12 cellular contexts compared by ENCODE assay signal in genomic region chr22:40218723-40219294, GRCh38. TPM values are rescaled to one million over a fixed set of nuclear protein-coding genes. Genes with fewer than 3 reads are reported as not detected.
DNase-seq lines count a peak whose midpoint lies in the region; ATAC-seq and TF ChIP-seq lines count a peak whose summit lies in the region.
"Had no signal": no experiment of that assay in that cellular context is flagged by ENCODE, and none has a peak within 500 bp of the region (broad histone marks: within the 10 kb centered on the region; RNA-seq: fewer than 3 reads in every experiment).

No MANE protein-coding gene starts in this region.

- H3K4me1 Mint-ChIP-seq in CD8-positive, alpha-beta T cell (ENCODE audit: low read depth): peaks cover 86% of the 10 kb centered on the region
- peaks cover 78% of the 10 kb centered on the region for H3K4me1 Mint-ChIP-seq in central memory CD8-positive, alpha-beta T cell
- H3K4me1 Mint-ChIP-seq in nephron: peaks cover 54% of the 10 kb centered on the region

- no peak overlapping the region for H3K14ac ChIP-seq in mesenchymal stem cell (ENCODE audit: low read length in 2 of 2)

- H2BK120ac ChIP-seq in mesenchymal stem cell (ENCODE audit: low read depth, low read length): no peak overlapping the region

- H2BK12ac ChIP-seq in mesenchymal stem cell (ENCODE audit: low read length in 2 of 2): no peak overlapping the region

- H3K27me3 Mint-ChIP-seq in CD8-positive, alpha-beta T cell (ENCODE audit: low read depth): no peaks in the 10 kb centered on the region
- no peaks in the 10 kb centered on the region for H3K27me3 Mint-ChIP-seq in central memory CD8-positive, alpha-beta T cell
- no peaks in the 10 kb centered on the region for H3K27me3 Mint-ChIP-seq in nephron (ENCODE audit: low read depth)

- WGBS in mesenchymal stem cell: 91% methylated on average over 6 of the region's 6 CpGs

- no peak for ATAC-seq in CD8-positive, alpha-beta T cell
- no peak for ATAC-seq in central memory CD8-positive, alpha-beta T cell (replicated peaks; ENCODE audit: extremely low read depth, poor library complexity, severe bottlenecking)
- ATAC-seq in GM19395 (IDR thresholded peaks at IDR 0.05; ENCODE audit: unreplicated experiment): no peak
- ATAC-seq: Right ventricle myocardium inferior had no signal

- no peak overlapping the region for H4K91ac ChIP-seq in mesenchymal stem cell (ENCODE audit: low read length)

- H3K4me1 ChIP-seq in CD8-positive, alpha-beta T cell (ENCODE audit: insufficient read depth, low read length): peaks cover 79% of the 10 kb centered on the region
- peaks cover 9% of the 10 kb centered on the region for H3K4me1 ChIP-seq in mesenchymal stem cell (ENCODE audit: control insufficient read depth, insufficient read depth, low read depth, low read length)

- TF ChIP-seq CTCF in CD8-positive, alpha-beta T cell (IDR thresholded peaks at IDR 0.05): no peak
- TF ChIP-seq CTCF in nephron (IDR thresholded peaks at IDR 0.05; ENCODE audit: unreplicated experiment in 3 of 3): no peak

- POLR2A ChIA-PET in CD8-positive, alpha-beta T cell (lab: Charles Lee): interaction anchor here (0.6 to 1.2 kb wide), 2 partner anchors 22 to 112 kb away, joined by 3 read pairs; no protein-coding TSS in a partner anchor

- H3K18ac ChIP-seq in mesenchymal stem cell (ENCODE audit: low read depth in 1 of 2, low read length in 2 of 2): no peak overlapping the region

- TF ChIP-seq POLR2A in erythroblast (IDR thresholded peaks at IDR 0.05; ENCODE audit: low read length): no peak

- H3K9ac ChIP-seq in mesenchymal stem cell (ENCODE audit: low read length): no peak overlapping the region

- no peak overlapping the region for H2BK5ac ChIP-seq in mesenchymal stem cell (ENCODE audit: low read depth, low read length, poor library complexity, severe bottlenecking)

- H3K23ac ChIP-seq in mesenchymal stem cell (ENCODE audit: low read length in 2 of 2): no peak overlapping the region

- no peak overlapping the region for H2AFZ ChIP-seq in mesenchymal stem cell (ENCODE audit: low read depth, low read length)

- H3K27ac ChIP-seq in CD8-positive, alpha-beta T cell (ENCODE audit: low read depth, low read length): no peak overlapping the region
- H3K27ac ChIP-seq in mesenchymal stem cell (ENCODE audit: low read length, poor library complexity, severe bottlenecking): no peak overlapping the region
- H3K27ac ChIP-seq: thyroid gland had no signal

- CTCF ChIA-PET in CD8-positive, alpha-beta T cell (lab: Charles Lee): interaction anchor here (0.7 kb wide), 1 partner anchor 1393 kb away, joined by 3 read pairs; no protein-coding TSS in a partner anchor

- H3K36me3 ChIP-seq in CD8-positive, alpha-beta T cell (ENCODE audit: insufficient read depth, low read length): no peaks in the 10 kb centered on the region
- H3K36me3 ChIP-seq in mesenchymal stem cell (ENCODE audit: control insufficient read depth in 1 of 2, insufficient read depth in 2 of 2, low read depth in 1 of 2, low read length in 2 of 2): peaks cover 0 to 5% of the 10 kb centered on the region in 2 experiments
- H3K36me3 ChIP-seq: thyroid gland had no signal

- H4K8ac ChIP-seq in mesenchymal stem cell (ENCODE audit: low read length): no peak overlapping the region

- intact Hi-C loops in CD8-positive, alpha-beta T cell (cut with DNase I, micrococcal nuclease): loop anchor here in 1 of 2 experiments (2.0 kb wide), 1 partner anchor 40 kb away; no protein-coding TSS in a partner anchor

- H3K27ac Mint-ChIP-seq in CD8-positive, alpha-beta T cell: peak overlapping the region; percentile 94
- peak overlapping the region; percentile 85 for H3K27ac Mint-ChIP-seq in central memory CD8-positive, alpha-beta T cell (ENCODE audit: low read depth)
- peak overlapping the region; percentile 42 to 78 (median 44) for H3K27ac Mint-ChIP-seq in nephron

- H2BK15ac ChIP-seq in mesenchymal stem cell (ENCODE audit: low read depth, poor library complexity, severe bottlenecking): no peak overlapping the region

- no peaks in the 10 kb centered on the region for H3K9me3 Mint-ChIP-seq in CD8-positive, alpha-beta T cell
- H3K9me3 Mint-ChIP-seq in central memory CD8-positive, alpha-beta T cell: no peaks in the 10 kb centered on the region
- no peaks in the 10 kb centered on the region for H3K9me3 Mint-ChIP-seq in nephron

- no peak overlapping the region for H3K4me3 ChIP-seq in CD8-positive, alpha-beta T cell (ENCODE audit: low read depth, low read length)
- H3K4me3 ChIP-seq in mesenchymal stem cell (ENCODE audit: insufficient read depth in 1 of 2, low read depth in 1 of 2, low read length in 2 of 2): no peak overlapping the region
- H3K4me3 ChIP-seq: thyroid gland had no signal

- peak overlapping the region; percentile 35 for H3K4me3 Mint-ChIP-seq in CD8-positive, alpha-beta T cell
- no peak overlapping the region for H3K4me3 Mint-ChIP-seq in central memory CD8-positive, alpha-beta T cell
- peak overlapping the region in 1 of 3 experiments; percentile 43 for H3K4me3 Mint-ChIP-seq in nephron

- no peaks in the 10 kb centered on the region for H3K27me3 ChIP-seq in CD8-positive, alpha-beta T cell (ENCODE audit: insufficient read depth, low read length)
- no peaks in the 10 kb centered on the region for H3K27me3 ChIP-seq in mesenchymal stem cell (ENCODE audit: control insufficient read depth in 1 of 2, insufficient read depth in 1 of 2, low read length in 2 of 2)
- H3K27me3 ChIP-seq: thyroid gland had no signal

- no peak overlapping the region for H3K4ac ChIP-seq in mesenchymal stem cell (ENCODE audit: low read depth in 1 of 2, low read length in 2 of 2)

- no peak overlapping the region for H2AK5ac ChIP-seq in mesenchymal stem cell (ENCODE audit: low read length, severe bottlenecking)

- peaks cover 8% of the 10 kb centered on the region for H3K36me3 Mint-ChIP-seq in CD8-positive, alpha-beta T cell
- peaks cover 7% of the 10 kb centered on the region for H3K36me3 Mint-ChIP-seq in central memory CD8-positive, alpha-beta T cell (ENCODE audit: insufficient read depth)
- H3K36me3 Mint-ChIP-seq in nephron (ENCODE audit: low read depth): peaks cover 41% of the 10 kb centered on the region

- H3K4me2 ChIP-seq in mesenchymal stem cell (ENCODE audit: low read length, poor library complexity, severe bottlenecking): no peak overlapping the region

- H3K79me1 ChIP-seq in mesenchymal stem cell (replicated peaks; ENCODE audit: low read length, poor library complexity, severe bottlenecking): peaks cover 54% of the 10 kb centered on the region

- H3K9me3 ChIP-seq in CD8-positive, alpha-beta T cell (ENCODE audit: low read length): no peaks in the 10 kb centered on the region
- H3K9me3 ChIP-seq in mesenchymal stem cell (ENCODE audit: control insufficient read depth, low read length): no peaks in the 10 kb centered on the region
- H3K9me3 ChIP-seq: thyroid gland had no signal

- peak in 1 of 7 experiments; percentile 11 for DNase-seq in CD8-positive, alpha-beta T cell
- DNase-seq in HuH-7 (ENCODE audit: low spot score) (peak; percentile 36), glomerular visceral epithelial cell (ENCODE audit: extremely low spot score) (no peak), erythroblast (lab: John Stamatoyannopoulos, UW) (no peak), mesenchymal stem cell (no peak)
- no peak for DNase-seq in central memory CD8-positive, alpha-beta T cell (ENCODE audit: low spot score in 2 of 2)
- DNase-seq: GOT3, NCI-H1048, thyroid gland had no signal

RNA-seq across cellular contexts. Expression of gene TNRC6B, which starts 41.1 kb away (rescaled TPM):
- 100 to 1,000 TPM in 1 of 2 experiments, 10 to 100 TPM in 1; 85.3 to 106 TPM for total RNA-seq in CD8-positive, alpha-beta T cell
- 5.6 TPM for polyA plus RNA-seq in mesenchymal stem cell (2013, experiment 1 of 2)
- polyA plus RNA-seq in mesenchymal stem cell (2013, experiment 2 of 2): 4.9 TPM

Comparison
In these comparisons a context has a peak if more than half of its experiments do, and no peak if none do; other contexts are left out.
1. H3K27ac Mint-ChIP-seq: peak in every context shown above with its lines; median percentile 94 in CD8-positive, alpha-beta T cell; 85 in central memory CD8-positive, alpha-beta T cell; 44 in nephron.